Comparison of ENCODE assay signal across 1 cellular context in genomic region chr19:42153606-42154405, GRCh38.
TF ChIP-seq lines count a peak whose summit lies in the region.

No MANE protein-coding gene starts in this region.

TF ChIP-seq in HEK293, 187 proteins besides CTCF, POLR2A, EP300 and RAD21 (continued from another document):
- TF ChIP-seq, protein P1, sequence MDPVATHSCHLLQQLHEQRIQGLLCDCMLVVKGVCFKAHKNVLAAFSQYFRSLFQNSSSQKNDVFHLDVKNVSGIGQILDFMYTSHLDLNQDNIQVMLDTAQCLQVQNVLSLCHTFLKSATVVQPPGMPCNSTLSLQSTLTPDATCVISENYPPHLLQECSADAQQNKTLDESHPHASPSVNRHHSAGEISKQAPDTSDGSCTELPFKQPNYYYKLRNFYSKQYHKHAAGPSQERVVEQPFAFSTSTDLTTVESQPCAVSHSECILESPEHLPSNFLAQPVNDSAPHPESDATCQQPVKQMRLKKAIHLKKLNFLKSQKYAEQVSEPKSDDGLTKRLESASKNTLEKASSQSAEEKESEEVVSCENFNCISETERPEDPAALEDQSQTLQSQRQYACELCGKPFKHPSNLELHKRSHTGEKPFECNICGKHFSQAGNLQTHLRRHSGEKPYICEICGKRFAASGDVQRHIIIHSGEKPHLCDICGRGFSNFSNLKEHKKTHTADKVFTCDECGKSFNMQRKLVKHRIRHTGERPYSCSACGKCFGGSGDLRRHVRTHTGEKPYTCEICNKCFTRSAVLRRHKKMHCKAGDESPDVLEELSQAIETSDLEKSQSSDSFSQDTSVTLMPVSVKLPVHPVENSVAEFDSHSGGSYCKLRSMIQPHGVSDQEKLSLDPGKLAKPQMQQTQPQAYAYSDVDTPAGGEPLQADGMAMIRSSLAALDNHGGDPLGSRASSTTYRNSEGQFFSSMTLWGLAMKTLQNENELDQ (tag by site-specific recombination; IDR thresholded peaks at IDR 0.05; ENCODE audit: low read depth): no peak
- no peak for TF ChIP-seq ZBTB17 (tag by site-specific recombination; IDR thresholded peaks at IDR 0.05)
- TF ChIP-seq PBX3 (CRISPR knock-in tag; IDR thresholded peaks at IDR 0.05): no peak
- TF ChIP-seq, protein P2, sequence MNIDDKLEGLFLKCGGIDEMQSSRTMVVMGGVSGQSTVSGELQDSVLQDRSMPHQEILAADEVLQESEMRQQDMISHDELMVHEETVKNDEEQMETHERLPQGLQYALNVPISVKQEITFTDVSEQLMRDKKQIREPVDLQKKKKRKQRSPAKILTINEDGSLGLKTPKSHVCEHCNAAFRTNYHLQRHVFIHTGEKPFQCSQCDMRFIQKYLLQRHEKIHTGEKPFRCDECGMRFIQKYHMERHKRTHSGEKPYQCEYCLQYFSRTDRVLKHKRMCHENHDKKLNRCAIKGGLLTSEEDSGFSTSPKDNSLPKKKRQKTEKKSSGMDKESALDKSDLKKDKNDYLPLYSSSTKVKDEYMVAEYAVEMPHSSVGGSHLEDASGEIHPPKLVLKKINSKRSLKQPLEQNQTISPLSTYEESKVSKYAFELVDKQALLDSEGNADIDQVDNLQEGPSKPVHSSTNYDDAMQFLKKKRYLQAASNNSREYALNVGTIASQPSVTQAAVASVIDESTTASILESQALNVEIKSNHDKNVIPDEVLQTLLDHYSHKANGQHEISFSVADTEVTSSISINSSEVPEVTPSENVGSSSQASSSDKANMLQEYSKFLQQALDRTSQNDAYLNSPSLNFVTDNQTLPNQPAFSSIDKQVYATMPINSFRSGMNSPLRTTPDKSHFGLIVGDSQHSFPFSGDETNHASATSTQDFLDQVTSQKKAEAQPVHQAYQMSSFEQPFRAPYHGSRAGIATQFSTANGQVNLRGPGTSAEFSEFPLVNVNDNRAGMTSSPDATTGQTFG (tag by site-specific recombination; IDR thresholded peaks at IDR 0.05; ENCODE audit: borderline replicate concordance): no peak
- TF ChIP-seq GLI4 (tag by site-specific recombination; IDR thresholded peaks at IDR 0.05): no peak
- TF ChIP-seq ZBTB6 (tag by site-specific recombination; IDR thresholded peaks at IDR 0.05): no peak
- 0 out of 2 replicates have a peak, but pooled peaks have one; percentile 8 for TF ChIP-seq ZNF624 (tag by site-specific recombination; IDR thresholded peaks at IDR 0.05)
- TF ChIP-seq OSR2 (tag by site-specific recombination; IDR thresholded peaks at IDR 0.05): no peak
- TF ChIP-seq ZNF184 (tag by site-specific recombination; IDR thresholded peaks at IDR 0.05): no peak
- TF ChIP-seq, protein P3, sequence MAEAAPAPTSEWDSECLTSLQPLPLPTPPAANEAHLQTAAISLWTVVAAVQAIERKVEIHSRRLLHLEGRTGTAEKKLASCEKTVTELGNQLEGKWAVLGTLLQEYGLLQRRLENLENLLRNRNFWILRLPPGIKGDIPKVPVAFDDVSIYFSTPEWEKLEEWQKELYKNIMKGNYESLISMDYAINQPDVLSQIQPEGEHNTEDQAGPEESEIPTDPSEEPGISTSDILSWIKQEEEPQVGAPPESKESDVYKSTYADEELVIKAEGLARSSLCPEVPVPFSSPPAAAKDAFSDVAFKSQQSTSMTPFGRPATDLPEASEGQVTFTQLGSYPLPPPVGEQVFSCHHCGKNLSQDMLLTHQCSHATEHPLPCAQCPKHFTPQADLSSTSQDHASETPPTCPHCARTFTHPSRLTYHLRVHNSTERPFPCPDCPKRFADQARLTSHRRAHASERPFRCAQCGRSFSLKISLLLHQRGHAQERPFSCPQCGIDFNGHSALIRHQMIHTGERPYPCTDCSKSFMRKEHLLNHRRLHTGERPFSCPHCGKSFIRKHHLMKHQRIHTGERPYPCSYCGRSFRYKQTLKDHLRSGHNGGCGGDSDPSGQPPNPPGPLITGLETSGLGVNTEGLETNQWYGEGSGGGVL (tag by site-specific recombination; IDR thresholded peaks at IDR 0.05): peak; percentile 35; the same call in 1 of the 2 replicates
- no peak for TF ChIP-seq ZNF660 (tag by site-specific recombination; IDR thresholded peaks at IDR 0.05)
- TF ChIP-seq ZNF423 (tag by site-specific recombination; IDR thresholded peaks at IDR 0.05): no peak
- TF ChIP-seq, protein P4, sequence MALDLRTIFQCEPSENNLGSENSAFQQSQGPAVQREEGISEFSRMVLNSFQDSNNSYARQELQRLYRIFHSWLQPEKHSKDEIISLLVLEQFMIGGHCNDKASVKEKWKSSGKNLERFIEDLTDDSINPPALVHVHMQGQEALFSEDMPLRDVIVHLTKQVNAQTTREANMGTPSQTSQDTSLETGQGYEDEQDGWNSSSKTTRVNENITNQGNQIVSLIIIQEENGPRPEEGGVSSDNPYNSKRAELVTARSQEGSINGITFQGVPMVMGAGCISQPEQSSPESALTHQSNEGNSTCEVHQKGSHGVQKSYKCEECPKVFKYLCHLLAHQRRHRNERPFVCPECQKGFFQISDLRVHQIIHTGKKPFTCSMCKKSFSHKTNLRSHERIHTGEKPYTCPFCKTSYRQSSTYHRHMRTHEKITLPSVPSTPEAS (tag by site-specific recombination; IDR thresholded peaks at IDR 0.05): no peak
- no peak for TF ChIP-seq ZNF580 (tag by site-specific recombination; IDR thresholded peaks at IDR 0.05)
- no peak for TF ChIP-seq ZNF239 (tag by site-specific recombination; IDR thresholded peaks at IDR 0.05)
- TF ChIP-seq ZNF140 (tag by site-specific recombination; IDR thresholded peaks at IDR 0.05): no peak
- no peak for TF ChIP-seq ZNF654 (tag by site-specific recombination; IDR thresholded peaks at IDR 0.05; ENCODE audit: low read depth)
- TF ChIP-seq GLIS1 (tag by site-specific recombination; IDR thresholded peaks at IDR 0.05): no peak
- no peak for TF ChIP-seq ZNF529 (tag by site-specific recombination; IDR thresholded peaks at IDR 0.05; ENCODE audit: insufficient replicate concordance)
- TF ChIP-seq, protein P5, sequence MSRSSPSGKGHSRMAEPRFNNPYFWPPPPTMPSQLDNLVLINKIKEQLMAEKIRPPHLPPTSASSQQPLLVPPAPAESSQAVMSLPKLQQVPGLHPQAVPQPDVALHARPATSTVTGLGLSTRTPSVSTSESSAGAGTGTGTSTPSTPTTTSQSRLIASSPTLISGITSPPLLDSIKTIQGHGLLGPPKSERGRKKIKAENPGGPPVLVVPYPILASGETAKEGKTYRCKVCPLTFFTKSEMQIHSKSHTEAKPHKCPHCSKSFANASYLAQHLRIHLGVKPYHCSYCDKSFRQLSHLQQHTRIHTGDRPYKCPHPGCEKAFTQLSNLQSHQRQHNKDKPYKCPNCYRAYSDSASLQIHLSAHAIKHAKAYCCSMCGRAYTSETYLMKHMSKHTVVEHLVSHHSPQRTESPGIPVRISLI (tag by site-specific recombination; IDR thresholded peaks at IDR 0.05): no peak
